In the genomic region with DNA sequence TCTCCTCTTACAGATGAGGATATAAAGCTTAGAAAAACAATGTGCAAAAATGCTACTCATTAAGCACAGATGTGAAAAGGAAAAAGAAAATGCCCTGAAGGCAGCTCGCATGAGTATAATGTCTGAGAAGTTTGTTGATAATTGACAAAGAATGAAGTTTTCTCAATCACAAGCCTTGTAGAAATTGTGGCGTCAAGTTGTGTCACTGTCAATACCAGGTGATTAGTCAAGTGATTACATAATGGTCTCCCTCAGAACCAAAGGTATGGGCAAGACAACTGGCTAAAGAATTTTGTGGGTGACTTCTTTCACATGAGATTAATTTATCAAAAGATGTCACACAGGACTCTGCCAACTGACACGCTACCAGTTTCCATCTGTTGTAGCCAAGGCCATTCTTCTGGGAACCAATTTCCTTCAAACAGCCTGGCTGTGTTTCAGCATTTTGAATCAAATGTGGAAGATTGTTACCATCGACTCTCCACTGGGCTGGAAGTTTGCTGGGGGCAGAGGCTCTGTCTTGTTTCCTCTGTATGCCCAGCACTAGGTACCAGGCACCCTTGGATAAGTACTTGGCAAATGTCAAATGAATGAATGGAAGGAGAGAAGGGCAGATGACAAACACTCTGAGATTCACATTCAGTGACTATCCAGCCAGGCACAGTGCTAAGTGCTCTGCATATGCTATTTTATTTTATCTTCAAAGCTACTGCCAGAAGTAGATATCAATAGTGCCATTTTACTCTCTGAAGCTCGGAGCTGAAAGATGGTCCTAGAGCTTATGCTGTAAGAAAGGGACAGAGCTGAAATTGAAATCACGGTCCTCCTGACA, we compare ENCODE assay signal across 1 cellular context.
TF ChIP-seq lines count a peak whose summit lies in the region.

No MANE protein-coding gene starts in this region.

TF ChIP-seq in HepG2, 621 proteins besides CTCF, POLR2A, EP300 and RAD21 (continued from another document):
- TF ChIP-seq, protein P1, sequence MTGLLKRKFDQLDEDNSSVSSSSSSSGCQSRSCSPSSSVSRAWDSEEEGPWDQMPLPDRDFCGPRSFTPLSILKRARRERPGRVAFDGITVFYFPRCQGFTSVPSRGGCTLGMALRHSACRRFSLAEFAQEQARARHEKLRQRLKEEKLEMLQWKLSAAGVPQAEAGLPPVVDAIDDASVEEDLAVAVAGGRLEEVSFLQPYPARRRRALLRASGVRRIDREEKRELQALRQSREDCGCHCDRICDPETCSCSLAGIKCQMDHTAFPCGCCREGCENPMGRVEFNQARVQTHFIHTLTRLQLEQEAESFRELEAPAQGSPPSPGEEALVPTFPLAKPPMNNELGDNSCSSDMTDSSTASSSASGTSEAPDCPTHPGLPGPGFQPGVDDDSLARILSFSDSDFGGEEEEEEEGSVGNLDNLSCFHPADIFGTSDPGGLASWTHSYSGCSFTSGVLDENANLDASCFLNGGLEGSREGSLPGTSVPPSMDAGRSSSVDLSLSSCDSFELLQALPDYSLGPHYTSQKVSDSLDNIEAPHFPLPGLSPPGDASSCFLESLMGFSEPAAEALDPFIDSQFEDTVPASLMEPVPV (CRISPR knock-in tag; IDR thresholded peaks at IDR 0.05), result no peak
- TF ChIP-seq SALL1 (CRISPR knock-in tag; IDR thresholded peaks at IDR 0.05) (no peak), NFE2L2 (IDR thresholded peaks at IDR 0.05; ENCODE audit: low read length) (no peak), PHB2 (IDR thresholded peaks at IDR 0.05; ENCODE audit: partially characterized antibody) (no peak), AKAP8 (CRISPR knock-in tag; IDR thresholded peaks at IDR 0.05) (no peak), SIX4 (CRISPR knock-in tag; IDR thresholded peaks at IDR 0.05) (no peak), TBL1XR1 (IDR thresholded peaks at IDR 0.05; ENCODE audit: borderline replicate concordance, low read length, partially characterized antibody) (no peak), HHEX (CRISPR knock-in tag; IDR thresholded peaks at IDR 0.05) (no peak), GTF2F1 (IDR thresholded peaks at IDR 0.05; ENCODE audit: low read length) (no peak), ZNF510 (CRISPR knock-in tag; IDR thresholded peaks at IDR 0.05; ENCODE audit: low read depth) (no peak), GZF1 (CRISPR knock-in tag; IDR thresholded peaks at IDR 0.05) (no peak), ZNF83 (CRISPR knock-in tag; IDR thresholded peaks at IDR 0.05; ENCODE audit: borderline replicate concordance) (no peak), FOXA1 (IDR thresholded peaks at IDR 0.05) (no peak), FOXA1 (CRISPR knock-in tag; IDR thresholded peaks at IDR 0.05) (0 out of 2 replicates have a peak, but pooled peaks have one; percentile 25), TARDBP (CRISPR knock-in tag; IDR thresholded peaks at IDR 0.05) (no peak), ZBTB7A (CRISPR knock-in tag; IDR thresholded peaks at IDR 0.05) (no peak), SAP130 (CRISPR knock-in tag; IDR thresholded peaks at IDR 0.05; ENCODE audit: low read depth) (no peak), ZNF274 (CRISPR knock-in tag; IDR thresholded peaks at IDR 0.05) (no peak), CENPT (CRISPR knock-in tag; IDR thresholded peaks at IDR 0.05; ENCODE audit: low read depth) (no peak), ZBTB1 (CRISPR knock-in tag; IDR thresholded peaks at IDR 0.05; ENCODE audit: borderline replicate concordance) (no peak), FOXA3 (CRISPR knock-in tag; IDR thresholded peaks at IDR 0.05) (peak; percentile 57; the same call in 1 of the 2 replicates), KMT2B (CRISPR knock-in tag; IDR thresholded peaks at IDR 0.05) (no peak), CEBPG (CRISPR knock-in tag; IDR thresholded peaks at IDR 0.05) (peak; percentile 21; the same call in 1 of the 2 replicates)
- TF ChIP-seq, protein P2, sequence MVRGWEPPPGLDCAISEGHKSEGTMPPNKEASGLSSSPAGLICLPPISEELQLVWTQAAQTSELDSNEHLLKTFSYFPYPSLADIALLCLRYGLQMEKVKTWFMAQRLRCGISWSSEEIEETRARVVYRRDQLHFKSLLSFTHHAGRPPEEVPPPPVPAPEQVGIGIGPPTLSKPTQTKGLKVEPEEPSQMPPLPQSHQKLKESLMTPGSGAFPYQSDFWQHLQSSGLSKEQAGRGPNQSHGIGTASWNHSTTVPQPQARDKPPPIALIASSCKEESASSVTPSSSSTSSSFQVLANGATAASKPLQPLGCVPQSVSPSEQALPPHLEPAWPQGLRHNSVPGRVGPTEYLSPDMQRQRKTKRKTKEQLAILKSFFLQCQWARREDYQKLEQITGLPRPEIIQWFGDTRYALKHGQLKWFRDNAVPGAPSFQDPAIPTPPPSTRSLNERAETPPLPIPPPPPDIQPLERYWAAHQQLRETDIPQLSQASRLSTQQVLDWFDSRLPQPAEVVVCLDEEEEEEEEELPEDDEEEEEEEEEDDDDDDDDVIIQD (CRISPR knock-in tag; IDR thresholded peaks at IDR 0.05; ENCODE audit: low read depth), result no peak
- TF ChIP-seq, protein P3, sequence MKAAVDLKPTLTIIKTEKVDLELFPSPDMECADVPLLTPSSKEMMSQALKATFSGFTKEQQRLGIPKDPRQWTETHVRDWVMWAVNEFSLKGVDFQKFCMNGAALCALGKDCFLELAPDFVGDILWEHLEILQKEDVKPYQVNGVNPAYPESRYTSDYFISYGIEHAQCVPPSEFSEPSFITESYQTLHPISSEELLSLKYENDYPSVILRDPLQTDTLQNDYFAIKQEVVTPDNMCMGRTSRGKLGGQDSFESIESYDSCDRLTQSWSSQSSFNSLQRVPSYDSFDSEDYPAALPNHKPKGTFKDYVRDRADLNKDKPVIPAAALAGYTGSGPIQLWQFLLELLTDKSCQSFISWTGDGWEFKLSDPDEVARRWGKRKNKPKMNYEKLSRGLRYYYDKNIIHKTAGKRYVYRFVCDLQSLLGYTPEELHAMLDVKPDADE (CRISPR knock-in tag; IDR thresholded peaks at IDR 0.05), result no peak
- TF ChIP-seq, protein P4, sequence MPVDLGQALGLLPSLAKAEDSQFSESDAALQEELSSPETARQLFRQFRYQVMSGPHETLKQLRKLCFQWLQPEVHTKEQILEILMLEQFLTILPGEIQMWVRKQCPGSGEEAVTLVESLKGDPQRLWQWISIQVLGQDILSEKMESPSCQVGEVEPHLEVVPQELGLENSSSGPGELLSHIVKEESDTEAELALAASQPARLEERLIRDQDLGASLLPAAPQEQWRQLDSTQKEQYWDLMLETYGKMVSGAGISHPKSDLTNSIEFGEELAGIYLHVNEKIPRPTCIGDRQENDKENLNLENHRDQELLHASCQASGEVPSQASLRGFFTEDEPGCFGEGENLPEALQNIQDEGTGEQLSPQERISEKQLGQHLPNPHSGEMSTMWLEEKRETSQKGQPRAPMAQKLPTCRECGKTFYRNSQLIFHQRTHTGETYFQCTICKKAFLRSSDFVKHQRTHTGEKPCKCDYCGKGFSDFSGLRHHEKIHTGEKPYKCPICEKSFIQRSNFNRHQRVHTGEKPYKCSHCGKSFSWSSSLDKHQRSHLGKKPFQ (CRISPR knock-in tag; IDR thresholded peaks at IDR 0.05; ENCODE audit: insufficient replicate concordance), result no peak
- TF ChIP-seq, protein P5, sequence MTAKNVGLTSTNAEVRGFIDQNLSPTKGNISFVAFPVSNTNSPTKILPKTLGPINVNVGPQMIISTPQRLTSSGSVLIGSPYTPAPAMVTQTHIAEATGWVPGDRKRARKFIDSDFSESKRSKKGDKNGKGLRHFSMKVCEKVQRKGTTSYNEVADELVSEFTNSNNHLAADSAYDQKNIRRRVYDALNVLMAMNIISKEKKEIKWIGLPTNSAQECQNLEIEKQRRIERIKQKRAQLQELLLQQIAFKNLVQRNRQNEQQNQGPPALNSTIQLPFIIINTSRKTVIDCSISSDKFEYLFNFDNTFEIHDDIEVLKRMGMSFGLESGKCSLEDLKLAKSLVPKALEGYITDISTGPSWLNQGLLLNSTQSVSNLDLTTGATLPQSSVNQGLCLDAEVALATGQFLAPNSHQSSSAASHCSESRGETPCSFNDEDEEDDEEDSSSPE (CRISPR knock-in tag; IDR thresholded peaks at IDR 0.05), result no peak
- TF ChIP-seq, protein P6, sequence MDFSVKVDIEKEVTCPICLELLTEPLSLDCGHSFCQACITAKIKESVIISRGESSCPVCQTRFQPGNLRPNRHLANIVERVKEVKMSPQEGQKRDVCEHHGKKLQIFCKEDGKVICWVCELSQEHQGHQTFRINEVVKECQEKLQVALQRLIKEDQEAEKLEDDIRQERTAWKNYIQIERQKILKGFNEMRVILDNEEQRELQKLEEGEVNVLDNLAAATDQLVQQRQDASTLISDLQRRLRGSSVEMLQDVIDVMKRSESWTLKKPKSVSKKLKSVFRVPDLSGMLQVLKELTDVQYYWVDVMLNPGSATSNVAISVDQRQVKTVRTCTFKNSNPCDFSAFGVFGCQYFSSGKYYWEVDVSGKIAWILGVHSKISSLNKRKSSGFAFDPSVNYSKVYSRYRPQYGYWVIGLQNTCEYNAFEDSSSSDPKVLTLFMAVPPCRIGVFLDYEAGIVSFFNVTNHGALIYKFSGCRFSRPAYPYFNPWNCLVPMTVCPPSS (IDR thresholded peaks at IDR 0.05), result no peak
